27 cellular contexts compared by ENCODE assay signal in the genomic region with DNA sequence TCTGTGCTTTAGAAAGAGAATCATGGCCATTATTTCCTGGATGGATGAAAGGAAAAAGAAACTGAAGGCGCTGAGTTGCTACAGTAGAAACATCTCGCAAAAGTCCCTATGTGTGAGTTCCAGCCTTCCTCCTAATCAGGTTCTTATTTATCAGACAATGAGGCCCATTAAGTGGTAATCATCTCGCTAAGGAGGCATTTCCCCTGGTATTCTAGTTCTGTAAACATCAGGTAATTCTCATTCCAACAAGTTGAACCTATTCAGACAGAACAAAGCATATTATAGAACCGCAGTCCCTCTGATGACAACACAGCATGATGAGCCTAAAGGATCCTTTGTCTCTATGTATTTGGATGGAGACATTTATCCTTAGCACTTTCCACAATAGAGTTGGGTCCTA.
"Had no signal": no experiment of that assay in that cellular context is flagged by ENCODE, and none has a peak within 500 bp of the region (broad histone marks: within the 10 kb centered on the region; RNA-seq: fewer than 3 reads in every experiment).

No MANE protein-coding gene starts in this region.

- H3K36me3 ChIP-seq: brain microvascular endothelial cell, gastrocnemius medialis, left ventricle myocardium inferior, right atrium auricular region, stomach, thyroid gland, upper lobe of left lung, vagina had no signal

- H3K4me1 ChIP-seq: gastrocnemius medialis, left ventricle myocardium inferior, right atrium auricular region, stomach, thyroid gland, upper lobe of left lung, vagina had no signal

- ATAC-seq: activated CD4-positive, CD25-positive, alpha-beta regulatory T cell treated with anti-CD3 and anti-CD28 coated beads, Interleukin-2, amount 50 U/mL, for 24 hours; gastrocnemius medialis; stimulated activated naive B cell treated with anti-CD40 and anti-IgM and Interleukin-4, amounts not matched to agents 10 μg/mL and 1 μg/mL and 100 μg/mL, for 72 hours had no signal

- DNase-seq: activated CD4-positive, alpha-beta T cell treated with anti-CD3 and anti-CD28 coated beads for 48 hours; activated CD4-positive, alpha-beta T cell treated with anti-CD3 and anti-CD28 coated beads, Interleukin-2, amount 50 U/mL, for 48 hours; activated CD8-positive, alpha-beta memory T cell treated with anti-CD3 and anti-CD28 coated beads for 24 hours; activated effector memory CD4-positive, alpha-beta T cell treated with Interleukin-2 at 50 U/mL for 16 hours; activated naive CD4-positive, alpha-beta T cell treated with anti-CD3 and anti-CD28 coated beads for 36 hours; activated naive CD8-positive, alpha-beta T cell treated with anti-CD3 and anti-CD28 coated beads, Interleukin-2, amount 10 ng/mL, durations not matched to agents 7 days and 5 days; amniotic stem cell; brain microvascular endothelial cell; dorsolateral prefrontal cortex; effector memory CD4-positive, alpha-beta T cell; erythroblast; gastrocnemius medialis; glutamatergic neuron; left ventricle myocardium inferior; naive B cell; nephron progenitor cell; stimulated activated CD4-positive, alpha-beta T cell treated with anti-CD3 and anti-CD28 coated beads, Interleukin-2, amount 100 ng/mL, for 24 hours; stimulated activated naive B cell treated with anti-CD40 and anti-IgM and Interleukin-4, amounts not matched to agents 10 μg/mL and 1 μg/mL and 100 μg/mL, for 72 hours; stomach; thyroid gland; upper lobe of left lung had no signal

- H3K4me3 ChIP-seq: coronary artery, dorsolateral prefrontal cortex, gastrocnemius medialis, left ventricle myocardium inferior, lung, right atrium auricular region, smooth muscle cell, stomach, thyroid gland, upper lobe of left lung, vagina had no signal

- H3K9me3 ChIP-seq: thyroid gland had no signal

- H3K27me3 ChIP-seq: brain microvascular endothelial cell, gastrocnemius medialis, right atrium auricular region, stomach, thyroid gland, upper lobe of left lung, vagina had no signal
